1 cellular context compared by ENCODE assay signal in genomic region chr7:157089100-157089510, GRCh38.
A peak's percentile ranks its signal among the peaks of the same experiment; 100 is the strongest.
TF ChIP-seq lines count a peak whose summit lies in the region.

No MANE protein-coding gene starts in this region.

TF ChIP-seq in HepG2, 621 proteins besides CTCF, POLR2A, EP300 and RAD21 (continued from another document and continues in another):
- no peak for TF ChIP-seq SMARCC2 (IDR thresholded peaks at IDR 0.05)
- no peak for TF ChIP-seq GLI4 (CRISPR knock-in tag; IDR thresholded peaks at IDR 0.05; ENCODE audit: borderline replicate concordance)
- TF ChIP-seq ZNF496 (CRISPR knock-in tag; IDR thresholded peaks at IDR 0.05; ENCODE audit: insufficient replicate concordance), result no peak
- TF ChIP-seq SAFB2 (CRISPR knock-in tag; IDR thresholded peaks at IDR 0.05; ENCODE audit: borderline replicate concordance, low read depth), result no peak
- TF ChIP-seq KLF6 (CRISPR knock-in tag; IDR thresholded peaks at IDR 0.05), result no peak
- TF ChIP-seq NFE2 (CRISPR knock-in tag; IDR thresholded peaks at IDR 0.05), result no peak
- TF ChIP-seq ZNF619 (CRISPR knock-in tag; IDR thresholded peaks at IDR 0.05), result no peak
- TF ChIP-seq CBX5 (CRISPR knock-in tag; IDR thresholded peaks at IDR 0.05; ENCODE audit: borderline replicate concordance), result no peak; the same call in 1 of the 2 replicates
- TF ChIP-seq HNRNPLL (IDR thresholded peaks at IDR 0.05; ENCODE audit: low read depth, low read length, poor library complexity, severe bottlenecking), result no peak
- TF ChIP-seq U2AF1 (optimal IDR thresholded peaks at IDR 0.05; ENCODE audit: low read depth, low read length), result no peak
- TF ChIP-seq ZNF549 (CRISPR knock-in tag; IDR thresholded peaks at IDR 0.05), result no peak
- no peak for TF ChIP-seq ZBTB34 (CRISPR knock-in tag; IDR thresholded peaks at IDR 0.05)
- TF ChIP-seq ZNF280B (CRISPR knock-in tag; IDR thresholded peaks at IDR 0.05; ENCODE audit: borderline replicate concordance), result no peak
- TF ChIP-seq JUN (CRISPR knock-in tag; IDR thresholded peaks at IDR 0.05), result no peak
- TF ChIP-seq KAT8 (CRISPR knock-in tag; IDR thresholded peaks at IDR 0.05), result no peak
- TF ChIP-seq HOXA7 (CRISPR knock-in tag; IDR thresholded peaks at IDR 0.05), result no peak
- TF ChIP-seq SIN3B (IDR thresholded peaks at IDR 0.05; ENCODE audit: low read length), result no peak
- no peak for TF ChIP-seq ZSCAN25 (CRISPR knock-in tag; IDR thresholded peaks at IDR 0.05)
- TF ChIP-seq PAWR (CRISPR knock-in tag; IDR thresholded peaks at IDR 0.05; ENCODE audit: borderline replicate concordance), result no peak
- TF ChIP-seq PITX1 (CRISPR knock-in tag; IDR thresholded peaks at IDR 0.05), result peak; percentile 18; the same call in 1 of the 2 replicates
- TF ChIP-seq SYNCRIP (IDR thresholded peaks at IDR 0.05; ENCODE audit: insufficient read depth, low read depth, low read length), result no peak
- 0 out of 2 replicates have a peak, but pooled peaks have one; percentile 41 for TF ChIP-seq ZBTB7A (CRISPR knock-in tag; IDR thresholded peaks at IDR 0.05)
- no peak for TF ChIP-seq TFDP1 (CRISPR knock-in tag; IDR thresholded peaks at IDR 0.05; ENCODE audit: borderline replicate concordance)
- TF ChIP-seq RORA (CRISPR knock-in tag; IDR thresholded peaks at IDR 0.05), result no peak
- TF ChIP-seq ADNP (CRISPR knock-in tag; IDR thresholded peaks at IDR 0.05), result no peak
- no peak for TF ChIP-seq SIN3A (IDR thresholded peaks at IDR 0.05; ENCODE audit: borderline replicate concordance, low read depth, low read length)
- TF ChIP-seq ZNF841 (CRISPR knock-in tag; IDR thresholded peaks at IDR 0.05; ENCODE audit: borderline replicate concordance), result no peak
- no peak for TF ChIP-seq ZNF703 (CRISPR knock-in tag; IDR thresholded peaks at IDR 0.05; ENCODE audit: borderline replicate concordance)
- no peak for TF ChIP-seq MLLT10 (CRISPR knock-in tag; IDR thresholded peaks at IDR 0.05)
- TF ChIP-seq CREM (IDR thresholded peaks at IDR 0.05), result no peak
- no peak for TF ChIP-seq CREM (CRISPR knock-in tag; IDR thresholded peaks at IDR 0.05)
- peak; percentile 78 for TF ChIP-seq MAX (IDR thresholded peaks at IDR 0.05)
- TF ChIP-seq ZNF678 (CRISPR knock-in tag; IDR thresholded peaks at IDR 0.05), result no peak
- TF ChIP-seq KMT2A (CRISPR knock-in tag; IDR thresholded peaks at IDR 0.05), result no peak
- TF ChIP-seq TBX2 (CRISPR knock-in tag; IDR thresholded peaks at IDR 0.05; ENCODE audit: borderline replicate concordance), result peak; percentile 39; the same call in 1 of the 2 replicates
- TF ChIP-seq CEBPB (IDR thresholded peaks at IDR 0.05; ENCODE audit: borderline replicate concordance, low read depth, low read length), result peak; percentile 70; the same call in 1 of the 2 replicates
- TF ChIP-seq CENPX (CRISPR knock-in tag; IDR thresholded peaks at IDR 0.05), result no peak
- no peak for TF ChIP-seq ZNF75D (CRISPR knock-in tag; IDR thresholded peaks at IDR 0.05; ENCODE audit: borderline replicate concordance)
- TF ChIP-seq ZNF343 (CRISPR knock-in tag; IDR thresholded peaks at IDR 0.05), result peak; percentile 79; the same call in 1 of the 2 replicates
- TF ChIP-seq PHF21A (CRISPR knock-in tag; IDR thresholded peaks at IDR 0.05), result no peak
- no peak for TF ChIP-seq PBX2 (CRISPR knock-in tag; IDR thresholded peaks at IDR 0.05)
- no peak for TF ChIP-seq SRSF4 (IDR thresholded peaks at IDR 0.05; ENCODE audit: low read depth, low read length, poor library complexity, severe bottlenecking)
- no peak for TF ChIP-seq ZNF510 (CRISPR knock-in tag; IDR thresholded peaks at IDR 0.05; ENCODE audit: low read depth)
- TF ChIP-seq DNMT1 (CRISPR knock-in tag; IDR thresholded peaks at IDR 0.05), result no peak
- TF ChIP-seq ZNF317 (CRISPR knock-in tag; IDR thresholded peaks at IDR 0.05), result no peak
- TF ChIP-seq ZNF724P (CRISPR knock-in tag; IDR thresholded peaks at IDR 0.05; ENCODE audit: borderline replicate concordance), result no peak
- no peak for TF ChIP-seq ZNF768 (CRISPR knock-in tag; IDR thresholded peaks at IDR 0.05)
- TF ChIP-seq TEAD3 (CRISPR knock-in tag; optimal IDR thresholded peaks at IDR 0.05; ENCODE audit: borderline replicate concordance), result no peak
- TF ChIP-seq PLRG1 (conservative IDR thresholded peaks at IDR 0.05), result no peak
- TF ChIP-seq MED8 (CRISPR knock-in tag; IDR thresholded peaks at IDR 0.05; ENCODE audit: insufficient replicate concordance), result no peak
- TF ChIP-seq ISL2 (CRISPR knock-in tag; IDR thresholded peaks at IDR 0.05), result no peak
- TF ChIP-seq ATF7-NPFF (CRISPR knock-in tag; IDR thresholded peaks at IDR 0.05; ENCODE audit: low read depth), result no peak
- TF ChIP-seq ZNF747 (CRISPR knock-in tag; IDR thresholded peaks at IDR 0.05; ENCODE audit: borderline replicate concordance), result no peak
- TF ChIP-seq ARID5B (CRISPR knock-in tag; IDR thresholded peaks at IDR 0.05), result peak; percentile 61
- TF ChIP-seq ZNF275 (CRISPR knock-in tag; IDR thresholded peaks at IDR 0.05; ENCODE audit: borderline replicate concordance), result no peak
- TF ChIP-seq HOXA9 (CRISPR knock-in tag; IDR thresholded peaks at IDR 0.05; ENCODE audit: borderline replicate concordance), result no peak
- no peak for TF ChIP-seq YEATS2 (CRISPR knock-in tag; IDR thresholded peaks at IDR 0.05; ENCODE audit: borderline replicate concordance)
- TF ChIP-seq YY1 (IDR thresholded peaks at IDR 0.05; ENCODE audit: insufficient read depth, insufficient replicate concordance, low read depth, low read length), result no peak
- TF ChIP-seq SMAD9 (CRISPR knock-in tag; IDR thresholded peaks at IDR 0.05), result no peak
- TF ChIP-seq E2F5 (CRISPR knock-in tag; conservative IDR thresholded peaks at IDR 0.05), result no peak
- no peak for TF ChIP-seq PHF8 (CRISPR knock-in tag; IDR thresholded peaks at IDR 0.05)
